8 cellular contexts compared by ENCODE assay signal in genomic region chr12:49369723-49370145, GRCh38. TPM values are rescaled to one million over a fixed set of nuclear protein-coding genes. Genes with fewer than 3 reads are reported as not detected.
DNase-seq lines count a peak whose midpoint lies in the region; ATAC-seq, FAIRE-seq and TF ChIP-seq lines count a peak whose summit lies in the region.

No MANE protein-coding gene starts in this region.

- peaks cover 11% of the 10 kb centered on the region for H3K27me3 ChIP-seq in iPS-15b (ENCODE audit: control insufficient read depth, insufficient read depth, low read length)

- no peak for TF ChIP-seq CTCF in activated B cell treated with CpG ODN at 0.5 μM for 24 hours (IDR thresholded peaks at IDR 0.05)

- no peaks in the 10 kb centered on the region for H3K27me3 Mint-ChIP-seq in activated B cell treated with CpG ODN at 0.5 μM for 24 hours

- peaks cover 6% of the 10 kb centered on the region for H3K4me1 ChIP-seq in iPS-15b (ENCODE audit: control insufficient read depth, insufficient read depth, low read length)

- POLR2A ChIA-PET in activated B cell treated with CpG ODN at 0.5 μM for 24 hours (lab: Charles Lee) = no interaction called here

- peaks cover 6% of the 10 kb centered on the region for H3K36me3 Mint-ChIP-seq in activated B cell treated with CpG ODN at 0.5 μM for 24 hours (ENCODE audit: low read depth)

- H3K4me1 Mint-ChIP-seq in activated B cell treated with CpG ODN at 0.5 μM for 24 hours = peaks cover 54% of the 10 kb centered on the region

- no peak for FAIRE-seq in urothelium cell line (lab: Jason Lieb, UNC)

- peak overlapping the region; percentile 98 for H3K27ac Mint-ChIP-seq in activated B cell treated with CpG ODN at 0.5 μM for 24 hours

- ATAC-seq in left cardiac atrium (no peak), GM21825 (IDR thresholded peaks at IDR 0.05; ENCODE audit: unreplicated experiment) (peak; percentile 43), activated B cell treated with CpG ODN at 0.5 μM for 24 hours (ENCODE audit: low read depth) (no peak), GM19455 (IDR thresholded peaks at IDR 0.05; ENCODE audit: unreplicated experiment) (no peak)

- H3K36me3 ChIP-seq in iPS-15b (ENCODE audit: control insufficient read depth, insufficient read depth, low read length) = no peaks in the 10 kb centered on the region

- intact Hi-C loops in left cardiac atrium (cut with DNase I) = loop anchor here in 1 of 2 donors (5.0 kb wide), 1 partner anchor 213 kb away; no protein-coding TSS in a partner anchor
- intact Hi-C loops in cardiac septum (cut with DNase I) = loop anchor here (5.0 kb wide), 1 partner anchor 213 kb away; no protein-coding TSS in a partner anchor
- intact Hi-C loops in activated B cell treated with CpG ODN at 0.5 μM for 24 hours (cut with micrococcal nuclease) = loop anchor here (2.0 kb wide), 1 partner anchor 19 kb away; no protein-coding TSS in a partner anchor

- H3K4me3 ChIP-seq in iPS-15b (ENCODE audit: low read depth, low read length) = no peak overlapping the region

- DNase-seq in left cardiac atrium = peak; percentile 37
- DNase-seq in cardiac septum (ENCODE audit: low spot score) = no peak
- peak; percentile 79 for DNase-seq in NAMALWA (ENCODE audit: low spot score)
- no peak for DNase-seq in activated B cell treated with CpG ODN at 0.5 μM for 24 hours
- DNase-seq in urothelium cell line (ENCODE audit: low spot score) = peak; percentile 55

- H3K9me3 Mint-ChIP-seq in activated B cell treated with CpG ODN at 0.5 μM for 24 hours = no peaks in the 10 kb centered on the region

- peak overlapping the region; percentile 57 for H3K4me3 Mint-ChIP-seq in activated B cell treated with CpG ODN at 0.5 μM for 24 hours

- CTCF ChIA-PET in activated B cell treated with CpG ODN at 0.5 μM for 24 hours (lab: Charles Lee) = interaction anchor here (1.7 to 2.0 kb wide), 2 partner anchors 11 to 38 kb away, joined by 3 to 11 read pairs; no protein-coding TSS in a partner anchor

- H3K9ac ChIP-seq in iPS-15b (ENCODE audit: low read depth, low read length) = peak overlapping the region; percentile 8

- no peaks in the 10 kb centered on the region for H3K9me3 ChIP-seq in iPS-15b (ENCODE audit: control insufficient read depth, insufficient read depth, low read length)

RNA-seq across cellular contexts. Expression of gene SPATS2, which starts 2.5 kb away (rescaled TPM):
- total RNA-seq in left cardiac atrium (10 to 100 TPM in 1 of 2 donors, 1 to 10 TPM in 1; 7.6 to 10.5 TPM), cardiac septum (6.2 TPM), activated B cell treated with CpG ODN at 0.5 μM for 24 hours (18.9 and 22.2 TPM in 2 replicates)

RNA-seq across cellular contexts. Expression of gene DNAJC22, which starts 23.0 kb away (rescaled TPM):
- total RNA-seq in left cardiac atrium = under 1 TPM; 0.47 to 0.68 TPM
- 0.70 TPM for total RNA-seq in cardiac septum
- total RNA-seq in activated B cell treated with CpG ODN at 0.5 μM for 24 hours = not detected in 2 replicates

RNA-seq across cellular contexts. Expression of gene C1QL4, which starts 32.7 kb away (rescaled TPM):
- total RNA-seq in left cardiac atrium (not detected), cardiac septum (not detected), activated B cell treated with CpG ODN at 0.5 μM for 24 hours (not detected in 2 replicates)

RNA-seq across cellular contexts. Expression of gene TROAP, which starts 46.7 kb away (rescaled TPM):
- total RNA-seq in left cardiac atrium (1 to 10 TPM in 1 of 2 donors, not detected in 1; 1.5 TPM), cardiac septum (not detected), activated B cell treated with CpG ODN at 0.5 μM for 24 hours (2.0 and 3.1 TPM in 2 replicates)

Comparison
In these comparisons a context has a peak if more than half of its experiments do, and no peak if none do; other contexts are left out.
1. DNase-seq: peak in left cardiac atrium (single experiment), NAMALWA (single experiment) and urothelium cell line (single experiment); none in cardiac septum (single experiment) and activated B cell treated with CpG ODN at 0.5 μM for 24 hours (single experiment).